Comparison of ENCODE assay signal across 8 cellular contexts in genomic region chr5:176660860-176661641, GRCh38. TPM values are rescaled to one million over a fixed set of nuclear protein-coding genes. Genes with fewer than 3 reads are reported as not detected.
DNase-seq lines count a peak whose midpoint lies in the region; ATAC-seq, FAIRE-seq and TF ChIP-seq lines count a peak whose summit lies in the region.

No MANE protein-coding gene starts in this region.

- peak overlapping the region; percentile 62 for H3K4me2 ChIP-seq in A549

- peaks cover 6% of the 10 kb centered on the region for H3K36me3 Mint-ChIP-seq in activated CD4-positive, alpha-beta memory T cell treated with anti-CD3 and anti-CD28 coated beads, Interleukin-2, amount 10 ng/mL, durations not matched to agents 7 days and 5 days (ENCODE audit: low read depth)

- no peaks in the 10 kb centered on the region for H3K4me1 ChIP-seq in A549

- H3K9me3 ChIP-seq in A549: no peaks in the 10 kb centered on the region

- peaks cover 29% of the 10 kb centered on the region for H3K4me1 Mint-ChIP-seq in activated CD4-positive, alpha-beta memory T cell treated with anti-CD3 and anti-CD28 coated beads, Interleukin-2, amount 10 ng/mL, durations not matched to agents 7 days and 5 days

- no peak overlapping the region for H3K4me3 Mint-ChIP-seq in activated CD4-positive, alpha-beta memory T cell treated with anti-CD3 and anti-CD28 coated beads, Interleukin-2, amount 10 ng/mL, durations not matched to agents 7 days and 5 days

- WGBS in A549 (ENCODE audit: missing lambda C conversion rate): 63% methylated on average over 13 of the region's 33 CpGs

- no peak for TF ChIP-seq POLR2A in A549 (IDR thresholded peaks at IDR 0.05; ENCODE audit: low read length)

- in situ Hi-C loops in GM13977 (cut with MboI; ENCODE audit: low pct_unique_long_range_greater_than_20kb, low sequenced_read_pairs, unreplicated experiment): loop anchor here (10.0 to 25.0 kb wide), 2 partner anchors 294 to 451 kb away; no protein-coding TSS in a partner anchor

- no peak overlapping the region for H3K27ac ChIP-seq in A549

- peaks cover 7% of the 10 kb centered on the region for H3K27me3 Mint-ChIP-seq in activated CD4-positive, alpha-beta memory T cell treated with anti-CD3 and anti-CD28 coated beads, Interleukin-2, amount 10 ng/mL, durations not matched to agents 7 days and 5 days

- peak; percentile 96 to 97 for TF ChIP-seq RAD21 in A549 (conservative IDR thresholded peaks at IDR 0.05 in 1 of 2, IDR thresholded peaks at IDR 0.05 in 1 of 2)

- no peaks in the 10 kb centered on the region for H3K9me3 Mint-ChIP-seq in activated CD4-positive, alpha-beta memory T cell treated with anti-CD3 and anti-CD28 coated beads, Interleukin-2, amount 10 ng/mL, durations not matched to agents 7 days and 5 days

- POLR2A ChIA-PET in A549 (lab: Yijun Ruan, JAX): interaction anchor here (1.6 kb wide), 1 partner anchor 14 kb away, joined by 11 read pairs; the partner anchor contains the start of gene TSPAN17
- POLR2A ChIA-PET in activated CD4-positive, alpha-beta memory T cell treated with anti-CD3 and anti-CD28 coated beads, Interleukin-2, amount 10 ng/mL, durations not matched to agents 7 days and 5 days (lab: Charles Lee): interaction anchor here (1.1 to 1.4 kb wide), 4 partner anchors 10 to 345 kb away, joined by 3 to 8 read pairs (median 6); no protein-coding TSS in a partner anchor

- TF ChIP-seq EP300 in A549 (IDR thresholded peaks at IDR 0.05): no peak

- CTCF ChIA-PET in A549 (lab: Yijun Ruan, JAX): interaction anchor here (0.5 to 9.9 kb wide), 116 partner anchors 11 to 937 kb away, joined by 3 to 123 read pairs (median 5); partner anchors contain the start of genes EIF4E1B, FGFR4, HK3 and LMAN2
- CTCF ChIA-PET in activated CD4-positive, alpha-beta memory T cell treated with anti-CD3 and anti-CD28 coated beads, Interleukin-2, amount 10 ng/mL, durations not matched to agents 7 days and 5 days (lab: Charles Lee): interaction anchor here (0.6 to 6.3 kb wide), 101 partner anchors 9 to 931 kb away, joined by 3 to 81 read pairs (median 4); partner anchors contain the start of genes CLTB, EIF4E1B, FAF2 and HK3

- peak; percentile 75 to 95 for DNase-seq in A549 (ENCODE audit: low read depth in 1 of 2, low spot score in 1 of 2)
- peak; percentile 94 for DNase-seq in GM13977 (ENCODE audit: low spot score)
- DNase-seq in NCI-H748 treated with DMSO at 0.1 percent for 48 hours (lab: John Stamatoyannopoulos, UW): peak; percentile 45
- peak; percentile 77 for DNase-seq in activated CD4-positive, alpha-beta memory T cell treated with anti-CD3 and anti-CD28 coated beads, Interleukin-2, amount 10 ng/mL, durations not matched to agents 7 days and 5 days
- DNase-seq in ecto neural progenitor cell (ENCODE audit: low spot score): peak; percentile 91
- DNase-seq in medulla oblongata (ENCODE audit: extremely low spot score): peak; percentile 78
- DNase-seq in stimulated activated CD8-positive, alpha-beta memory T cell treated with anti-CD3 and anti-CD28 coated beads, Interleukin-15, amount 100 ng/mL, for 4 hours (ENCODE audit: low read depth in 2 of 2): peak; percentile 51 to 54

- TF ChIP-seq CTCF in A549 (IDR thresholded peaks at IDR 0.05): peak; percentile 93
- peak; percentile 97 for TF ChIP-seq CTCF in GM13977 (IDR thresholded peaks at IDR 0.05; ENCODE audit: extremely low read depth, insufficient read depth, missing control alignments)

- H3K4me3 ChIP-seq in A549: no peak overlapping the region

- ATAC-seq in A549: peak; percentile 64 to 90
- ATAC-seq in HG03175 (IDR thresholded peaks at IDR 0.05; ENCODE audit: unreplicated experiment): peak; percentile 65

- no peak overlapping the region for H3K27ac Mint-ChIP-seq in activated CD4-positive, alpha-beta memory T cell treated with anti-CD3 and anti-CD28 coated beads, Interleukin-2, amount 10 ng/mL, durations not matched to agents 7 days and 5 days

- no peak for FAIRE-seq in A549 (lab: Jason Lieb, UNC)

TF ChIP-seq in A549, 52 proteins besides CTCF, POLR2A, EP300 and RAD21:
- TF ChIP-seq SMC3 (IDR thresholded peaks at IDR 0.05) (peak; percentile 92), MAFK (IDR thresholded peaks at IDR 0.05; ENCODE audit: partially characterized antibody) (no peak)

RNA-seq across cellular contexts. Expression of gene TSPAN17, which starts 13.8 kb away (rescaled TPM):
- polyA plus RNA-seq in A549 (2011; rRNA removed): 33.7 and 35.6 TPM in 2 replicates
- 37.8 and 52.9 TPM in 2 replicates for polyA plus RNA-seq in A549 (2012; cell fraction: cytosol; rRNA removed)
- polyA plus RNA-seq in A549 (2012; cell fraction: nucleus; rRNA removed): 71.4 and 73.3 TPM in 2 replicates
- polyA plus RNA-seq in A549 (2017; fragmentation: RNase III; extraction: RNeasy Plus Mini Kit Qiagen cat#74134 plus additional on column Dnase treatment): 45.7 to 49.4 TPM (median 47.4 TPM) in 3 replicates
- polyA minus RNA-seq in A549 (2011; rRNA and poly(A)+ RNA removed): 72.8 and 73.0 TPM in 2 replicates
- total RNA-seq in activated CD4-positive, alpha-beta memory T cell treated with anti-CD3 and anti-CD28 coated beads, Interleukin-2, amount 10 ng/mL, durations not matched to agents 7 days and 5 days: 10 to 100 TPM; 33.3 to 33.4 TPM

RNA-seq across cellular contexts. Expression of gene EIF4E1B, which starts 30.6 kb away (rescaled TPM):
- polyA plus RNA-seq in A549 (2011; rRNA removed) (not detected in 2 replicates), A549 (2017; fragmentation: RNase III; extraction: RNeasy Plus Mini Kit Qiagen cat#74134 plus additional on column Dnase treatment) (not detected in 3 replicates)
- polyA plus RNA-seq in A549 (2012; cell fraction: cytosol; rRNA removed): not detected in 2 replicates
- not detected in 2 replicates for polyA plus RNA-seq in A549 (2012; cell fraction: nucleus; rRNA removed)
- not detected in 2 replicates for polyA minus RNA-seq in A549 (2011; rRNA and poly(A)+ RNA removed)
- not detected for total RNA-seq in activated CD4-positive, alpha-beta memory T cell treated with anti-CD3 and anti-CD28 coated beads, Interleukin-2, amount 10 ng/mL, durations not matched to agents 7 days and 5 days

RNA-seq across cellular contexts. Expression of gene SNCB, which starts 30.7 kb away (rescaled TPM):
- 0.26 and 0.37 TPM in 2 replicates for polyA plus RNA-seq in A549 (2011; rRNA removed)
- 0.98 TPM in 2 replicates for polyA plus RNA-seq in A549 (2012; cell fraction: cytosol; rRNA removed)
- 0.94 and 0.96 TPM in 2 replicates for polyA plus RNA-seq in A549 (2012; cell fraction: nucleus; rRNA removed)
- 0.65 to 1.2 TPM (median 0.74 TPM) in 3 replicates for polyA plus RNA-seq in A549 (2017; fragmentation: RNase III; extraction: RNeasy Plus Mini Kit Qiagen cat#74134 plus additional on column Dnase treatment)
- not detected in 2 replicates for polyA minus RNA-seq in A549 (2011; rRNA and poly(A)+ RNA removed)
- not detected for total RNA-seq in activated CD4-positive, alpha-beta memory T cell treated with anti-CD3 and anti-CD28 coated beads, Interleukin-2, amount 10 ng/mL, durations not matched to agents 7 days and 5 days

RNA-seq across cellular contexts. Expression of gene GPRIN1, which starts 51.1 kb away (rescaled TPM):
- polyA plus RNA-seq in A549 (2011; rRNA removed) (3.1 and 4.2 TPM in 2 replicates), A549 (2017; fragmentation: RNase III; extraction: RNeasy Plus Mini Kit Qiagen cat#74134 plus additional on column Dnase treatment) (6.1 to 6.7 TPM (median 6.4 TPM) in 3 replicates)
- polyA plus RNA-seq in A549 (2012; cell fraction: cytosol; rRNA removed): 3.4 and 5.1 TPM in 2 replicates
- 4.0 and 5.0 TPM in 2 replicates for polyA plus RNA-seq in A549 (2012; cell fraction: nucleus; rRNA removed)
- polyA minus RNA-seq in A549 (2011; rRNA and poly(A)+ RNA removed): 3.8 and 4.1 TPM in 2 replicates
- 1 to 10 TPM; 3.7 to 4.2 TPM for total RNA-seq in activated CD4-positive, alpha-beta memory T cell treated with anti-CD3 and anti-CD28 coated beads, Interleukin-2, amount 10 ng/mL, durations not matched to agents 7 days and 5 days
